In genomic region chr1:41432481-41433280, GRCh38 we compare ENCODE assay signal across 8 cellular contexts. TPM values are rescaled to one million over a fixed set of nuclear protein-coding genes. Genes with fewer than 3 reads are reported as not detected.
DNase-seq lines count a peak whose midpoint lies in the region; ATAC-seq and TF ChIP-seq lines count a peak whose summit lies in the region.

No MANE protein-coding gene starts in this region.

- H3K4me1 ChIP-seq in Panc1 (ENCODE audit: control insufficient read depth, insufficient read depth, low read length): peaks cover 18% of the 10 kb centered on the region

- H3K4me2 ChIP-seq in neural cell (ENCODE audit: low read length): no peak overlapping the region

- H3K4me3 ChIP-seq in Panc1 (ENCODE audit: low read depth in 2 of 2, low read length in 2 of 2) (peak overlapping the region in 1 of 2 experiments; percentile 35; a peak in 2 of 4 replicates), fibroblast of the aortic adventitia (ENCODE audit: low read depth, low read length) (no peak overlapping the region), neural cell (ENCODE audit: low read length) (no peak overlapping the region)

- peak; percentile 70 for TF ChIP-seq RAD21 in neural cell (conservative IDR thresholded peaks at IDR 0.05)

- in situ Hi-C loops in Panc1 (cut with HindIII; ENCODE audit: low pct_unique_long_range_greater_than_20kb, low sequenced_read_pairs): no loop called here

- H3K9me3 ChIP-seq in Panc1 (ENCODE audit: control insufficient read depth, insufficient read depth, low read depth, low read length) (no peaks in the 10 kb centered on the region), neural cell (ENCODE audit: low read length) (no peaks in the 10 kb centered on the region)

- H3K9ac ChIP-seq in neural cell (ENCODE audit: low read length): no peak overlapping the region

- H4K20me1 ChIP-seq in neural cell (ENCODE audit: insufficient read depth): no peaks in the 10 kb centered on the region

- POLR2A ChIA-PET in Panc1 (lab: Charles Lee): no interaction called here

- no peak for TF ChIP-seq EP300 in neural cell (conservative IDR thresholded peaks at IDR 0.05; ENCODE audit: poor library complexity, severe bottlenecking)

- CTCF ChIA-PET in Panc1 (lab: Charles Lee): interaction anchor here (0.6 to 1.9 kb wide), 6 partner anchors 91 to 453 kb away, joined by 3 to 9 read pairs (median 6); no protein-coding TSS in a partner anchor

- H3K27me3 ChIP-seq in Panc1 (ENCODE audit: control insufficient read depth, insufficient read depth, low read length) (no peaks in the 10 kb centered on the region), neural cell (ENCODE audit: insufficient read depth, low read depth, low read length) (no peaks in the 10 kb centered on the region)

- H3K36me3 ChIP-seq in Panc1 (ENCODE audit: control insufficient read depth, insufficient read depth, low read length): no peaks in the 10 kb centered on the region
- H3K36me3 ChIP-seq in neural cell (ENCODE audit: insufficient read depth, low read length): no peaks in the 10 kb centered on the region

- intact Hi-C loops in Panc1 (cut with micrococcal nuclease; ENCODE audit: unreplicated experiment): loop anchor here (2.0 to 5.0 kb wide), 3 partner anchors 110 to 164 kb away; no protein-coding TSS in a partner anchor

- TF ChIP-seq CTCF in Panc1 (IDR thresholded peaks at IDR 0.05) (peak; percentile 95), fibroblast of the aortic adventitia (IDR thresholded peaks at IDR 0.05; ENCODE audit: insufficient read depth, low read length) (peak; percentile 92), neural cell (IDR thresholded peaks at IDR 0.05; ENCODE audit: poor library complexity, severe bottlenecking) (peak; percentile 62)

- no peak overlapping the region for H2AFZ ChIP-seq in neural cell (ENCODE audit: low read depth, low read length)

- H3F3A ChIP-seq in neural cell (ENCODE audit: insufficient read depth, low read length, poor library complexity, severe bottlenecking): no peaks in the 10 kb centered on the region

- DNase-seq in DMS79 treated with DMSO at 0.1 percent for 48 hours (lab: John Stamatoyannopoulos, UW) (peak; percentile 84), HT-29 (ENCODE audit: low spot score) (peak; percentile 93), Panc1 (ENCODE audit: low read depth, low spot score) (peak; percentile 84), activated T-helper 1 cell treated with Interleukin-2 at 50 U/mL for 16 hours (ENCODE audit: low read depth) (peak; percentile 45), fibroblast of the aortic adventitia (ENCODE audit: low read depth) (peak; percentile 93)
- DNase-seq in stimulated activated naive CD4-positive, alpha-beta T cell treated with Interleukin-2 at 50 U/mL for 16 hours (lab: John Stamatoyannopoulos, UW): peak; percentile 48

- H3K27ac ChIP-seq in Panc1 (ENCODE audit: low read length) (peak overlapping the region; percentile 75; the same call in 1 of the 2 replicates), neural cell (ENCODE audit: low read length) (no peak overlapping the region)

- H3K79me2 ChIP-seq in neural cell (replicated peaks; ENCODE audit: insufficient read depth, low read length): no peaks in the 10 kb centered on the region

- ATAC-seq in Panc1 (peak; percentile 98), GM21423 (IDR thresholded peaks at IDR 0.05; ENCODE audit: unreplicated experiment) (no peak)

- H3K9me2 ChIP-seq in neural cell (ENCODE audit: insufficient read depth, low read length): no peaks in the 10 kb centered on the region

- BruUV-seq in Panc1 (replicated peaks; lab: Mats Ljungman, UMichigan): no TSS peak

TF ChIP-seq in neural cell, 6 proteins besides CTCF, POLR2A, EP300 and RAD21:
- TF ChIP-seq EZH2 (IDR thresholded peaks at IDR 0.05; ENCODE audit: borderline replicate concordance, insufficient read depth, low read length, poor library complexity, severe bottlenecking) (no peak), MXI1 (conservative IDR thresholded peaks at IDR 0.05; ENCODE audit: poor library complexity, severe bottlenecking) (no peak), SMC3 (conservative IDR thresholded peaks at IDR 0.05; ENCODE audit: poor library complexity) (peak; percentile 75), TAF1 (IDR thresholded peaks at IDR 0.05; ENCODE audit: low read depth) (no peak), POLR2AphosphoS5 (IDR thresholded peaks at IDR 0.05) (no peak)
- TF ChIP-seq, protein P1, sequence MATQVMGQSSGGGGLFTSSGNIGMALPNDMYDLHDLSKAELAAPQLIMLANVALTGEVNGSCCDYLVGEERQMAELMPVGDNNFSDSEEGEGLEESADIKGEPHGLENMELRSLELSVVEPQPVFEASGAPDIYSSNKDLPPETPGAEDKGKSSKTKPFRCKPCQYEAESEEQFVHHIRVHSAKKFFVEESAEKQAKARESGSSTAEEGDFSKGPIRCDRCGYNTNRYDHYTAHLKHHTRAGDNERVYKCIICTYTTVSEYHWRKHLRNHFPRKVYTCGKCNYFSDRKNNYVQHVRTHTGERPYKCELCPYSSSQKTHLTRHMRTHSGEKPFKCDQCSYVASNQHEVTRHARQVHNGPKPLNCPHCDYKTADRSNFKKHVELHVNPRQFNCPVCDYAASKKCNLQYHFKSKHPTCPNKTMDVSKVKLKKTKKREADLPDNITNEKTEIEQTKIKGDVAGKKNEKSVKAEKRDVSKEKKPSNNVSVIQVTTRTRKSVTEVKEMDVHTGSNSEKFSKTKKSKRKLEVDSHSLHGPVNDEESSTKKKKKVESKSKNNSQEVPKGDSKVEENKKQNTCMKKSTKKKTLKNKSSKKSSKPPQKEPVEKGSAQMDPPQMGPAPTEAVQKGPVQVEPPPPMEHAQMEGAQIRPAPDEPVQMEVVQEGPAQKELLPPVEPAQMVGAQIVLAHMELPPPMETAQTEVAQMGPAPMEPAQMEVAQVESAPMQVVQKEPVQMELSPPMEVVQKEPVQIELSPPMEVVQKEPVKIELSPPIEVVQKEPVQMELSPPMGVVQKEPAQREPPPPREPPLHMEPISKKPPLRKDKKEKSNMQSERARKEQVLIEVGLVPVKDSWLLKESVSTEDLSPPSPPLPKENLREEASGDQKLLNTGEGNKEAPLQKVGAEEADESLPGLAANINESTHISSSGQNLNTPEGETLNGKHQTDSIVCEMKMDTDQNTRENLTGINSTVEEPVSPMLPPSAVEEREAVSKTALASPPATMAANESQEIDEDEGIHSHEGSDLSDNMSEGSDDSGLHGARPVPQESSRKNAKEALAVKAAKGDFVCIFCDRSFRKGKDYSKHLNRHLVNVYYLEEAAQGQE (IDR thresholded peaks at IDR 0.05; ENCODE audit: borderline replicate concordance): no peak

RNA-seq across cellular contexts. Expression of gene EDN2, which starts 51.8 kb away (rescaled TPM):
- total RNA-seq in HT-29 (2014; rRNA removed; shearing (Covaris generic)): 0.37 and 0.46 TPM in 2 replicates
- total RNA-seq in Panc1 (2021; ENCODE audit: unreplicated experiment) (not detected), fibroblast of the aortic adventitia (ENCODE audit: low replicate concordance) (not detected in 2 replicates)
- 0.24 TPM for polyA plus RNA-seq in Panc1 (2012; ENCODE audit: insufficient read length)
- not detected in 2 replicates for polyA plus RNA-seq in neural cell
- polyA minus RNA-seq in neural cell: not detected in 2 replicates
